In the genomic region with DNA sequence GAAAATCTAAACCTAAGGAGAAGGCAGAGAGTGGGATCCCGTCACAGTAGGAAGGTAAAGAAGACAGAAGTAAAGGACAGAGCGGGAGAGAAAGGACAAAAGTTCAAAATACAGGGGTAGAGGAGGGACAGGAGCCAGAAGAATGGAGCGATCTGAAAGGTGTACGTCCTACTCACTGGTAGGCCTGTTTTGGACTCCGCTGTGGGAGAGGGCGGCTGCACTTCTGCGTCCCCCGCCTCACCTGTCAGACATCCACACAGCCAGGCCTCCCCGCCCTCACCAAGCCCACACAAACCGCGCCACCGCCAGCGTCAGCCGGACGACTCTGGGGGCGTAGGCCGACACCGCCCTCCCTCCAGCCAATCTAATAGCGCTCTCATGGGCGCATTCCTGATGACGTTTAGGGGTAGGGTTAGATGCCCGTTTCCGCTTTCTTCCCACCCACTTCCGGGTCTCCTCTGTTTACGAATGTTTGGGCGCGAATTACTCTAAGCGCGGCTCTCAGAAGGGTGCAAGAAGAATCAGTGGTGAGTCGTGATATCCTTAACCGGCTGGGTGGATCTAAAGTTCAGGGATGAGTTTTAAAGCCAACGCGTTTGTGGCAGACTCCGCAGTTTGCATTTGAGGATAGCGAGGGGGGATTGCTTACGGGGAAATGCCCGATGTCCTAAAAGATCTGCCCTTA, we compare ENCODE assay signal across 8 cellular contexts. TPM values are rescaled to one million over a fixed set of nuclear protein-coding genes. Genes with fewer than 3 reads are reported as not detected.
A peak's percentile ranks its signal among the peaks of the same experiment; 100 is the strongest.
DNase-seq lines count a peak whose midpoint lies in the region; ATAC-seq and TF ChIP-seq lines count a peak whose summit lies in the region.

A gene with protein sequence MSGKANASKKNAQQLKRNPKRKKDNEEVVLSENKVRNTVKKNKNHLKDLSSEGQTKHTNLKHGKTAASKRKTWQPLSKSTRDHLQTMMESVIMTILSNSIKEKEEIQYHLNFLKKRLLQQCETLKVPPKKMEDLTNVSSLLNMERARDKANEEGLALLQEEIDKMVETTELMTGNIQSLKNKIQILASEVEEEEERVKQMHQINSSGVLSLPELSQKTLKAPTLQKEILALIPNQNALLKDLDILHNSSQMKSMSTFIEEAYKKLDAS (plus strand): TSS at position 444 of the 685 bp plus-strand sequence. CDS start 6,807 bp downstream, outside the sequence.
Gene MMUT, minus strand, starts transcription at position 327 of the 685 bp plus-strand sequence. CDS start 3,787 bp downstream, outside the sequence.

- no peaks in the 10 kb centered on the region for H3K27me3 ChIP-seq in esophagus (ENCODE audit: control insufficient read depth in 1 of 2, insufficient read depth in 2 of 2, low read length in 2 of 2)
- no peaks in the 10 kb centered on the region for H3K27me3 ChIP-seq in mucosa of stomach (ENCODE audit: control insufficient read depth, insufficient read depth, low read length)

- DNase-seq in DMS153 treated with DMSO at 0.1 percent for 48 hours (lab: John Stamatoyannopoulos, UW; ENCODE audit: unreplicated experiment) = peak; percentile 89
- peak; percentile 97 for DNase-seq in KBM-7
- peak; percentile 90 for DNase-seq in activated T-cell treated with anti-CD3 and anti-CD28 coated beads, Interleukin-2, amount 50 U/mL, for 24 hours
- DNase-seq in stimulated activated CD8-positive, alpha-beta memory T cell treated with anti-CD3 and anti-CD28 coated beads, Interleukin-7, amount 100 ng/mL, for 1 hour (ENCODE audit: low read depth in 2 of 2) = peak; percentile 75

- peak within 1 kb of the TSS; percentile 71 to 97 for H3K4me3 ChIP-seq in esophagus (ENCODE audit: low read depth in 1 of 2, low read length in 2 of 2)
- H3K4me3 ChIP-seq in mucosa of stomach (ENCODE audit: low read length) = peak within 1 kb of the TSS; percentile 98

- H3K9me3 ChIP-seq in esophagus (ENCODE audit: control insufficient read depth in 2 of 2, insufficient read depth in 1 of 2, low read depth in 1 of 2, low read length in 1 of 2) (no peaks in the 10 kb centered on the region), mucosa of stomach (ENCODE audit: control insufficient read depth, low read length) (no peaks in the 10 kb centered on the region)

- peak within 1 kb of the TSS; percentile 74 to 90 for H3K27ac ChIP-seq in esophagus (ENCODE audit: low read depth in 2 of 2, low read length in 1 of 2)

- H3K36me3 Mint-ChIP-seq in activated T-cell treated with anti-CD3 and anti-CD28 coated beads, Interleukin-2, amount 50 U/mL, for 24 hours (ENCODE audit: low read depth) = peaks cover 43% of the 10 kb centered on the region

- H3K36me3 ChIP-seq in esophagus (ENCODE audit: control insufficient read depth in 2 of 2, insufficient read depth in 2 of 2, low read length in 1 of 2) = no peaks in the 10 kb centered on the region
- H3K36me3 ChIP-seq in mucosa of stomach (ENCODE audit: control insufficient read depth, insufficient read depth, low read length) = no peaks in the 10 kb centered on the region

- WGBS in esophagus, 2 donors = 0% methylated on average over 36 to 37 of the region's 37 CpGs

- no peaks in the 10 kb centered on the region for H3K9me3 Mint-ChIP-seq in activated T-cell treated with anti-CD3 and anti-CD28 coated beads, Interleukin-2, amount 50 U/mL, for 24 hours

- peak within 1 kb of the TSS; percentile 95 for H3K4me3 Mint-ChIP-seq in activated T-cell treated with anti-CD3 and anti-CD28 coated beads, Interleukin-2, amount 50 U/mL, for 24 hours

- H3K27ac Mint-ChIP-seq in activated T-cell treated with anti-CD3 and anti-CD28 coated beads, Interleukin-2, amount 50 U/mL, for 24 hours = peak within 1 kb of the TSS; percentile 95

- peak; percentile 99 for ATAC-seq in GM21717 (IDR thresholded peaks at IDR 0.05; ENCODE audit: unreplicated experiment)

- H3K4me1 ChIP-seq in esophagus (ENCODE audit: control insufficient read depth in 2 of 2, insufficient read depth in 2 of 2, low read length in 1 of 2) = no peaks in the 10 kb centered on the region
- peaks cover 8% of the 10 kb centered on the region for H3K4me1 ChIP-seq in mucosa of stomach (ENCODE audit: control insufficient read depth, insufficient read depth, low read length)

- no peaks in the 10 kb centered on the region for H3K27me3 Mint-ChIP-seq in activated T-cell treated with anti-CD3 and anti-CD28 coated beads, Interleukin-2, amount 50 U/mL, for 24 hours

- H3K9ac ChIP-seq in mucosa of stomach (ENCODE audit: low read length) = peak within 1 kb of the TSS; percentile 85

- in situ Hi-C loops in KBM-7 (cut with MboI; ENCODE audit: low pct_unique_long_range_greater_than_20kb, low sequenced_read_pairs) = no loop called here

- peaks cover 46% of the 10 kb centered on the region for H3K4me1 Mint-ChIP-seq in activated T-cell treated with anti-CD3 and anti-CD28 coated beads, Interleukin-2, amount 50 U/mL, for 24 hours (ENCODE audit: low read depth)

TF ChIP-seq in PFSK-1, 5 proteins besides CTCF, POLR2A, EP300 and RAD21:
- TF ChIP-seq SIN3A (IDR thresholded peaks at IDR 0.05; ENCODE audit: borderline replicate concordance, insufficient read depth, low read length) (peak; percentile 99), TAF1 (IDR thresholded peaks at IDR 0.05; ENCODE audit: borderline replicate concordance, insufficient read depth, low read length) (peak; percentile 79; the same call in 1 of the 2 replicates), POLR2AphosphoS5 (IDR thresholded peaks at IDR 0.05; ENCODE audit: low read depth, low read length) (peak; percentile 96), FOXP2 (optimal IDR thresholded peaks at IDR 0.05; ENCODE audit: borderline replicate concordance, extremely low read depth, extremely low read length, insufficient read depth) (peak; percentile 85), REST (IDR thresholded peaks at IDR 0.05; ENCODE audit: insufficient read depth in 1 of 2, low read depth in 2 of 2, low read length in 2 of 2) (peak in 1 of 2 experiments; percentile 70; a peak in 1 of 4 replicates)

RNA-seq across cellular contexts. Expression of the first gene that starts in this region (rescaled TPM):
- polyA plus RNA-seq in PFSK-1 (2012; ENCODE audit: insufficient read length, low read depth) = 1.6 TPM
- polyA plus RNA-seq in esophagus = 1 to 10 TPM; 2.8 to 4.2 TPM

RNA-seq across cellular contexts. Expression of gene MMUT, which starts in this region (rescaled TPM):
- 13.3 TPM for polyA plus RNA-seq in PFSK-1 (2012; ENCODE audit: insufficient read length, low read depth)
- 10 to 100 TPM in 1 of 2 donors, 1 to 10 TPM in 1; 9.7 to 15.6 TPM for polyA plus RNA-seq in esophagus

Comparison
In these comparisons a context has a peak if more than half of its experiments do, and no peak if none do; other contexts are left out.
1. Peak in every context shown above with its lines: DNase-seq, ATAC-seq, H3K4me3 ChIP-seq and H3K27ac ChIP-seq.